Comparison of ENCODE assay signal across 21 cellular contexts in genomic region chr3:195820901-195821300, GRCh38. TPM values are rescaled to one million over a fixed set of nuclear protein-coding genes. Genes with fewer than 3 reads are reported as not detected.
"Had no signal": no experiment of that assay in that cellular context is flagged by ENCODE, and none has a peak within 500 bp of the region (broad histone marks: within the 10 kb centered on the region; RNA-seq: fewer than 3 reads in every experiment).

No MANE protein-coding gene starts in this region.

- H3K4me3 ChIP-seq: ascending aorta, body of pancreas, K562 had no signal

- H3K4me1 ChIP-seq: ascending aorta, body of pancreas had no signal

- H3K36me3 ChIP-seq: ascending aorta had no signal

- H3K4me1 Mint-ChIP-seq: activated B cell treated with CpG ODN at 0.5 μM for 24 hours; activated naive CD4-positive, alpha-beta T cell treated with anti-CD3 and anti-CD28 coated beads, Interleukin-2, amount 50 U/mL, for 24 hours had no signal

- H3K4me3 Mint-ChIP-seq: activated B cell treated with CpG ODN at 0.5 μM for 24 hours; activated CD4-positive, alpha-beta memory T cell treated with anti-CD3 and anti-CD28 coated beads for 36 hours; activated CD4-positive, alpha-beta T cell treated with anti-CD3 and anti-CD28 coated beads, Interleukin-2, amount 10 ng/mL, durations not matched to agents 7 days and 5 days; activated naive CD4-positive, alpha-beta T cell treated with anti-CD3 and anti-CD28 coated beads, Interleukin-2, amount 50 U/mL, for 24 hours; activated T-cell treated with anti-CD3 and anti-CD28 coated beads, Interleukin-2, amount 50 U/mL, for 72 hours; T-cell had no signal

- H3K27me3 Mint-ChIP-seq: activated naive CD4-positive, alpha-beta T cell treated with anti-CD3 and anti-CD28 coated beads, Interleukin-2, amount 50 U/mL, for 24 hours had no signal

- H3K27ac Mint-ChIP-seq: activated B cell treated with CpG ODN at 0.5 μM for 24 hours; activated CD4-positive, alpha-beta memory T cell treated with anti-CD3 and anti-CD28 coated beads for 36 hours; activated CD4-positive, alpha-beta T cell treated with anti-CD3 and anti-CD28 coated beads, Interleukin-2, amount 10 ng/mL, durations not matched to agents 7 days and 5 days; activated naive CD4-positive, alpha-beta T cell treated with anti-CD3 and anti-CD28 coated beads, Interleukin-2, amount 50 U/mL, for 24 hours; activated T-cell treated with anti-CD3 and anti-CD28 coated beads, Interleukin-2, amount 50 U/mL, for 72 hours; T-cell had no signal

- H3K9me3 Mint-ChIP-seq: activated B cell treated with CpG ODN at 0.5 μM for 24 hours; activated CD4-positive, alpha-beta memory T cell treated with anti-CD3 and anti-CD28 coated beads for 36 hours; activated CD4-positive, alpha-beta T cell treated with anti-CD3 and anti-CD28 coated beads, Interleukin-2, amount 10 ng/mL, durations not matched to agents 7 days and 5 days; activated naive CD4-positive, alpha-beta T cell treated with anti-CD3 and anti-CD28 coated beads, Interleukin-2, amount 50 U/mL, for 24 hours; activated T-cell treated with anti-CD3 and anti-CD28 coated beads, Interleukin-2, amount 50 U/mL, for 72 hours; T-cell had no signal

- H3K9me3 ChIP-seq: ascending aorta, body of pancreas had no signal

- ATAC-seq: activated T-cell treated with anti-CD3 and anti-CD28 coated beads, Interleukin-2, amount 50 U/mL, for 72 hours; body of pancreas; T-cell had no signal

- H3K27me3 ChIP-seq: ascending aorta had no signal

- H3K27ac ChIP-seq: ascending aorta, body of pancreas had no signal

- H3K36me3 Mint-ChIP-seq: activated CD4-positive, alpha-beta memory T cell treated with anti-CD3 and anti-CD28 coated beads for 36 hours; activated naive CD4-positive, alpha-beta T cell treated with anti-CD3 and anti-CD28 coated beads, Interleukin-2, amount 50 U/mL, for 24 hours; T-cell had no signal

- DNase-seq: activated B cell treated with CpG ODN at 0.5 μM for 24 hours; activated CD4-positive, alpha-beta memory T cell treated with anti-CD3 and anti-CD28 coated beads for 36 hours; activated CD4-positive, alpha-beta T cell treated with anti-CD3 and anti-CD28 coated beads, Interleukin-2, amount 10 ng/mL, durations not matched to agents 7 days and 5 days; activated naive CD4-positive, alpha-beta T cell; activated T-cell treated with anti-CD3 and anti-CD28 coated beads for 4 hours; activated T-cell treated with anti-CD3 and anti-CD28 coated beads, Interleukin-2, amount 50 U/mL, for 72 hours; Kasumi-1; NCI-H1105 treated with DMSO at 0.1 percent for 48 hours; NCI-H1436 treated with DMSO at 0.1 percent for 48 hours; NCI-H187; NCI-H2081; NCI-H446; NCI-H524; SIG-M5; T-cell; T-helper 2 cell; T1000 had no signal

RNA-seq across cellular contexts. Expression of gene MUC4, which starts 9.2 kb away (rescaled TPM):
- total RNA-seq: ascending aorta, body of pancreas had no signal
